8 cellular contexts compared by ENCODE assay signal in the genomic region with DNA sequence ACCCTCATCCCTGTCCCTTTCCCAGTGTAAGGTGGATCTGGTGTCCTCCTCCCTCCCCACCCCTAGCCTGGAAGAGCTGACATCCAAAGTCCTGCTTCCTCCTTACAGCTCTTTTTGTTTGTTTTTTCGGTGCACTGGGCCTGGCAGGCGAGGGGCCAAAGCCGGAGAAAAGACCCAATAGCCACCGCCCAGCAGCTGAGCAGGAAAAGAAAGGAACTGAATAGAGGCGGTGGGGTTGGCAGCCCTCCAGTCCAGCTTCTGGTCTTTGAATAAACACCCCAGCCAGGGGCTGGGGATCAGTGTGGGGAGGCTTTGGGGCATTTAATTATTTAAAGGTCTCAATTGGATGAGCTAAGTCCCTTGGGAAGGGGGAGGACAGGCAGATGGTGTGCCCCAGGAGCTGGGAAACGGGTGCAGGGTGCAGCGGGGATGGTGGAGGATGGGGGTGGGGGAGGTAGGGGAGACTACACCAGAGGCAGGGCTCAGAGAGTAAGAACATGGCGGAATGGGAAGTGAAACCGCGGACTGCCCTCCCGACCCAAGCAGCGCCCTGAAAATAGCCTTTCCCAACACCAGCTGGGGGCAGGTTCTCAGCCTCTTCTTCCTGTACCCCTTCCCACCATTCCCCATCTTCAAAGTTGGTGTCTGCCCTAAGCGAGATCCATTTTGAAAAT. TPM values are rescaled to one million over a fixed set of nuclear protein-coding genes. Genes with fewer than 3 reads are reported as not detected.
DNase-seq lines count a peak whose midpoint lies in the region; ATAC-seq and TF ChIP-seq lines count a peak whose summit lies in the region.

No MANE protein-coding gene starts in this region.

- H3K27me3 ChIP-seq in MG63: peaks cover 5% of the 10 kb centered on the region; the same call in 1 of the 2 replicates
- H3K27me3 ChIP-seq in Caco-2 (replicated peaks; ENCODE audit: control insufficient read depth, insufficient read depth, low read length): no peaks in the 10 kb centered on the region

- no peaks in the 10 kb centered on the region for H3K27me3 Mint-ChIP-seq in T-helper 17 cell
- no peaks in the 10 kb centered on the region for H3K27me3 Mint-ChIP-seq in stimulated activated naive CD8-positive, alpha-beta T cell treated with anti-CD3 and anti-CD28 coated beads, Interleukin-15, amount 100 ng/mL, for 72 hours
- peaks cover 4% of the 10 kb centered on the region for H3K27me3 Mint-ChIP-seq in Caco-2 (ENCODE audit: insufficient read depth, unreplicated experiment)

- H3K4me3 ChIP-seq in MG63 (no peak overlapping the region), Caco-2 (ENCODE audit: low read depth, low read length) (no peak overlapping the region)

- H3K27ac Mint-ChIP-seq in T-helper 17 cell (peak overlapping the region; percentile 97), Caco-2 (ENCODE audit: unreplicated experiment) (no peak overlapping the region)
- peak overlapping the region in 1 of 2 donors; percentile 52 for H3K27ac Mint-ChIP-seq in stimulated activated naive CD8-positive, alpha-beta T cell treated with anti-CD3 and anti-CD28 coated beads, Interleukin-15, amount 100 ng/mL, for 72 hours

- H3K9me3 Mint-ChIP-seq in stimulated activated naive CD8-positive, alpha-beta T cell treated with anti-CD3 and anti-CD28 coated beads, Interleukin-15, amount 100 ng/mL, for 72 hours: no peaks in the 10 kb centered on the region
- no peaks in the 10 kb centered on the region for H3K9me3 Mint-ChIP-seq in Caco-2 (ENCODE audit: unreplicated experiment)

- no TSS peak for BruUV-seq in Caco-2 (replicated peaks; lab: Mats Ljungman, UMichigan)

- CTCF ChIA-PET in Caco-2 (lab: Charles Lee): interaction anchor here (0.6 to 1.8 kb wide), 3 partner anchors 53 to 1057 kb away, joined by 3 to 9 read pairs (median 6); no protein-coding TSS in a partner anchor

- H3K9me3 ChIP-seq in MG63 (no peaks in the 10 kb centered on the region), T-helper 17 cell (ENCODE audit: control insufficient read depth, low read length, poor library complexity, severe bottlenecking) (no peaks in the 10 kb centered on the region), Caco-2 (no peaks in the 10 kb centered on the region)

- ATAC-seq in T-helper 17 cell (no peak), HG03354 (IDR thresholded peaks at IDR 0.05; ENCODE audit: poor library complexity, severe bottlenecking, unreplicated experiment) (no peak)
- no peak for ATAC-seq in stimulated activated naive CD8-positive, alpha-beta T cell treated with anti-CD3 and anti-CD28 coated beads, Interleukin-15, amount 100 ng/mL, for 72 hours

- H3K4me1 ChIP-seq in Caco-2: peaks cover 13% of the 10 kb centered on the region; the same call in 1 of the 2 replicates

- TF ChIP-seq CTCF in Caco-2 (IDR thresholded peaks at IDR 0.05; ENCODE audit: insufficient read depth in 1 of 2, low read depth in 1 of 2, low read length in 1 of 2, severe bottlenecking in 1 of 2, unreplicated experiment in 1 of 2): no peak

- DNase-seq in CD1c-positive myeloid dendritic cell (ENCODE audit: extremely low spot score) (peak; percentile 86), MG63 (peak; percentile 29), T-helper 17 cell (no peak), hippocampal formation (lab: John Stamatoyannopoulos, UW) (peak; percentile 49 to 70), Caco-2 (no peak)
- no peak for DNase-seq in stimulated activated naive CD8-positive, alpha-beta T cell treated with anti-CD3 and anti-CD28 coated beads, Interleukin-15, amount 100 ng/mL, for 72 hours
- no peak for DNase-seq in stimulated activated CD4-positive, alpha-beta T cell treated with anti-CD3 and anti-CD28 coated beads, Interleukin-2, amount 100 ng/mL, for 24 hours

- H3K36me3 ChIP-seq in MG63 (no peaks in the 10 kb centered on the region), Caco-2 (ENCODE audit: control insufficient read depth, insufficient read depth, low read length) (no peaks in the 10 kb centered on the region)

- H3K36me3 Mint-ChIP-seq in T-helper 17 cell (ENCODE audit: low read depth) (no peaks in the 10 kb centered on the region), Caco-2 (ENCODE audit: insufficient read depth, unreplicated experiment) (peaks cover 14% of the 10 kb centered on the region)

- H3K4me1 Mint-ChIP-seq in T-helper 17 cell (peaks cover 73% of the 10 kb centered on the region), Caco-2 (ENCODE audit: low read depth, unreplicated experiment) (peaks cover 15% of the 10 kb centered on the region)
- peaks cover 84% of the 10 kb centered on the region for H3K4me1 Mint-ChIP-seq in stimulated activated naive CD8-positive, alpha-beta T cell treated with anti-CD3 and anti-CD28 coated beads, Interleukin-15, amount 100 ng/mL, for 72 hours

- intact Hi-C loops in Caco-2 (cut with micrococcal nuclease; ENCODE audit: unreplicated experiment): loop anchor here (10.0 kb wide), 1 partner anchor 291 kb away; no protein-coding TSS in a partner anchor

- POLR2A ChIA-PET in Caco-2 (lab: Charles Lee): interaction anchor here (2.3 kb wide), 1 partner anchor 15 kb away, joined by 15 read pairs; no protein-coding TSS in a partner anchor

- peak overlapping the region; percentile 85 for H3K4me3 Mint-ChIP-seq in T-helper 17 cell
- peak overlapping the region; percentile 72 to 87 for H3K4me3 Mint-ChIP-seq in stimulated activated naive CD8-positive, alpha-beta T cell treated with anti-CD3 and anti-CD28 coated beads, Interleukin-15, amount 100 ng/mL, for 72 hours
- no peak overlapping the region for H3K4me3 Mint-ChIP-seq in Caco-2 (ENCODE audit: unreplicated experiment)

RNA-seq across cellular contexts. Expression of a gene that starts 20.2 kb away (rescaled TPM):
- total RNA-seq in MG63 (2014; rRNA removed; shearing (Covaris generic); ENCODE audit: low replicate concordance): 0.10 and 2.0 TPM in 2 replicates
- total RNA-seq in T-helper 17 cell (100 to 1,000 TPM; 584 to 606 TPM), Caco-2 (2022) (21.2 and 21.6 TPM in 2 replicates)

RNA-seq across cellular contexts. Expression of a gene that starts 25.4 kb away (rescaled TPM):
- not detected in 2 replicates for total RNA-seq in MG63 (2014; rRNA removed; shearing (Covaris generic); ENCODE audit: low replicate concordance)
- total RNA-seq in T-helper 17 cell: not detected
- total RNA-seq in Caco-2 (2022): 32.6 and 36.3 TPM in 2 replicates

Comparison
In these comparisons a context has a peak if more than half of its experiments do, and no peak if none do; other contexts are left out.
1. DNase-seq: peak in CD1c-positive myeloid dendritic cell (single experiment), MG63 (single experiment) and hippocampal formation (2 of 2); none in T-helper 17 cell (0 of 3), stimulated activated naive CD8-positive, alpha-beta T cell treated with anti-CD3 and anti-CD28 coated beads, Interleukin-15, amount 100 ng/mL, for 72 hours (0 of 2), Caco-2 (0 of 2) and stimulated activated CD4-positive, alpha-beta T cell treated with anti-CD3 and anti-CD28 coated beads, Interleukin-2, amount 100 ng/mL, for 24 hours (0 of 2).
2. RNA of a gene that starts 20.2 kb away (total RNA-seq): 584 to 606 TPM in T-helper 17 cell; 21.2 to 21.6 TPM in Caco-2 and 0.10 to 2.0 TPM in MG63; every median in the first group is over 10 times any median in the second.
3. RNA of a gene that starts 25.4 kb away (total RNA-seq): 32.6 to 36.3 TPM in Caco-2; not detected in MG63 and not detected in T-helper 17 cell; every median in the first group is over 10 times any median in the second.